Comparison of ENCODE assay signal across 2 cellular contexts in the genomic region with DNA sequence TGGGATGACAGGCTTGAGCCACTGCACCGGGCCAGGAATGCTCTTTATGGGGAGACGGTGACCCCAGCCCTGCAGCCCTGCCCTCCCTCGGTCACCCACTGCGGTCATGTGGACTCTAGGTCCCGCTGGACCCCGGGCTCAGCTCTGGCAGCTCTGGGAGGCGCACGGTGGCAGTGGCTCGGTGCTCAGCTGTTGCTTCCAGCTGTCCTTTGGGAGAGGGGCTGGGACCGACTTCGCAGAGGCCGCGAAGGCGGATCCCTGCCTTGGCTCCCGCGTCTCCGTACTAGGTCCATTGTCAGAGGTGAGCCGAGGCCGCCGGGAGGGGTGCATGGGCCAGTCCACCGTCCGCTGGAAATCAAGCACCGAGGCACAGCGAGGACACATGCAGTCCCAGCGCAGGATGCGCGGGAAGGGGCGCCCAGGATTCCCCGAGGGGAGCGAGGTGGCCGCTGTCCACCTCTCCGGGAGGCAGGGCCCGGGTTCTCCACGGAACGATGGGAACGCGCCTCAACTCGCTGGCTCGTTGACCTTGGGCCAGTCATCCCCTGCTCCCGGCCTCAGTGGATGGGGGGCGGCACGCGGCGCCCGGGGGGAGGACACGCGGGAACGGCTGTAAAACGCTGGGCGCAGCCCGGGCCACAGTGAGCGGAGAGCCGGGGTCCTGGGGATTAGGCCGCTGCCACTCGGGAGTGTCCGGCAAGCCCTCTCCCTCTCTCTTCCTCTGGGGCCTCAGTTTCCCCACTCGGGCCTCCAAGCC.
TF ChIP-seq lines count a peak whose summit lies in the region.

No MANE protein-coding gene starts in this region.

TF ChIP-seq in liver, 16 proteins besides CTCF, POLR2A, EP300 and RAD21:
- TF ChIP-seq HNF4A (conservative IDR thresholded peaks at IDR 0.05) (no peak), ZBTB33 (IDR thresholded peaks at IDR 0.05) (no peak), ATF3 (IDR thresholded peaks at IDR 0.05) (no peak)
TF ChIP-seq in liver: peak in this region for 0.

TF ChIP-seq in HepG2, 621 proteins besides CTCF, POLR2A, EP300 and RAD21:
- TF ChIP-seq ZNF749 (CRISPR knock-in tag; IDR thresholded peaks at IDR 0.05; ENCODE audit: borderline replicate concordance) (no peak), DPF2 (CRISPR knock-in tag; IDR thresholded peaks at IDR 0.05; ENCODE audit: borderline replicate concordance, low read depth) (no peak), MED13 (CRISPR knock-in tag; IDR thresholded peaks at IDR 0.05) (no peak), TEAD2 (CRISPR knock-in tag; IDR thresholded peaks at IDR 0.05) (no peak), GTF3A (CRISPR knock-in tag; conservative IDR thresholded peaks at IDR 0.05) (no peak), ZBTB25 (CRISPR knock-in tag; IDR thresholded peaks at IDR 0.05) (no peak)
- TF ChIP-seq, protein P1, sequence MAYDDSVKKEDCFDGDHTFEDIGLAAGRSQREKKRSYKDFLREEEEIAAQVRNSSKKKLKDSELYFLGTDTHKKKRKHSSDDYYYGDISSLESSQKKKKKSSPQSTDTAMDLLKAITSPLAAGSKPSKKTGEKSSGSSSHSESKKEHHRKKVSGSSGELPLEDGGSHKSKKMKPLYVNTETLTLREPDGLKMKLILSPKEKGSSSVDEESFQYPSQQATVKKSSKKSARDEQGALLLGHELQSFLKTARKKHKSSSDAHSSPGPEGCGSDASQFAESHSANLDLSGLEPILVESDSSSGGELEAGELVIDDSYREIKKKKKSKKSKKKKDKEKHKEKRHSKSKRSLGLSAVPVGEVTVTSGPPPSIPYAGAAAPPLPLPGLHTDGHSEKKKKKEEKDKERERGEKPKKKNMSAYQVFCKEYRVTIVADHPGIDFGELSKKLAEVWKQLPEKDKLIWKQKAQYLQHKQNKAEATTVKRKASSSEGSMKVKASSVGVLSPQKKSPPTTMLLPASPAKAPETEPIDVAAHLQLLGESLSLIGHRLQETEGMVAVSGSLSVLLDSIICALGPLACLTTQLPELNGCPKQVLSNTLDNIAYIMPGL (CRISPR knock-in tag; IDR thresholded peaks at IDR 0.05; ENCODE audit: borderline replicate concordance in 1 of 2, low read depth in 1 of 2), result no peak
